In the genomic region with DNA sequence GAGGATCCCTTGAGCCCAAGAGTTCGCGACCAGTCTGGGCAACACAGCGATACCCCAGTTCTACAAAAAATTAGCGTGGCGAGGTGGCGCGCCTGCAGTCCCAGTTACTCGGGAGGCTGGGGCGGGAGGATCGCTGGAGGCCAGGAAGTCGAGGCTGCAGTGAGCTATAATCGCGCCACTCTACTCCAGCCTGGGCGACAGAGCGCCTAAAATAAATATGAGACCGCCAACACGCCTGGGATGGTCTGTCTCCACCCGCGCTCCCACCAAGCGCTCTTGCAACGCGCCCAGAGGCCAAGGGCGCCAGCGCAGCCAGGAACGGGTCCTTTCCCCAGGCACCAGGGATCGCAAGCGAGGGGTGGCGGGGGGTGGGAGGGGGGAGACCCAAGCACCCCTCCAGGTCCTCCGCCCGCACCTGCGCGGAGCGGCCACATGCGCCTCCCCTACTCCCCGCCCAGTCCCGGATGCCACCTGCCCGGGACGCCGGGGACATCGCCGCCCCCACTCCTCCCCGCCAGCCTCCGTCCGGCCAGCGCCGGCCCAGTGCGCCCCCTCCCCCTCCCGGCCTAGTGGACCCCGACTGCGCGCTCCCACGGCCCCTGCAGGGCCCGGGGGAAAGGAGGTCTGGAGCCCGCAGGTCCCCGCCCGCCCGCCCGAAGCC, we compare ENCODE assay signal across 8 cellular contexts. TPM values are rescaled to one million over a fixed set of nuclear protein-coding genes. Genes with fewer than 3 reads are reported as not detected.
DNase-seq lines count a peak whose midpoint lies in the region; ATAC-seq and TF ChIP-seq lines count a peak whose summit lies in the region.

No MANE protein-coding gene starts in this region.

- no peak overlapping the region for H3K27ac ChIP-seq in BLaER1 treated with 17β-estradiol and CSF1 and Interleukin-3, amounts not matched to agents 10 nM and 100 nM
- H3K27ac ChIP-seq in osteoblast (ENCODE audit: low read depth, low read length): no peak overlapping the region

- H3K4me1 ChIP-seq in BLaER1 treated with 17β-estradiol and CSF1 and Interleukin-3, amounts not matched to agents 10 nM and 100 nM: peaks cover 5 to 20% (median 15%) of the 10 kb centered on the region in 10 experiments; a peak in 17 of 20 replicates
- H3K4me1 ChIP-seq in osteoblast (ENCODE audit: insufficient read depth, low read length): no peaks in the 10 kb centered on the region

- TF ChIP-seq CTCF in fibroblast of mammary gland (conservative IDR thresholded peaks at IDR 0.05; ENCODE audit: control insufficient read depth, insufficient read depth, low read depth, low read length) (no peak), osteoblast (IDR thresholded peaks at IDR 0.05; ENCODE audit: extremely low read depth, low read depth, low read length) (no peak)

- no peaks in the 10 kb centered on the region for H3K9me3 ChIP-seq in BLaER1 treated with 17β-estradiol and CSF1 and Interleukin-3, amounts not matched to agents 10 nM and 100 nM (replicated peaks in 1 of 11)
- H3K9me3 ChIP-seq in osteoblast (ENCODE audit: low read depth, low read length): no peaks in the 10 kb centered on the region

- peak overlapping the region; percentile 55 for H3K4me3 Mint-ChIP-seq in activated CD4-positive, alpha-beta memory T cell treated with anti-CD3 and anti-CD28 coated beads, Interleukin-2, amount 10 ng/mL, durations not matched to agents 7 days and 5 days

- no peaks in the 10 kb centered on the region for H3K36me3 ChIP-seq in BLaER1 treated with 17β-estradiol and CSF1 and Interleukin-3, amounts not matched to agents 10 nM and 100 nM
- no peaks in the 10 kb centered on the region for H3K36me3 ChIP-seq in osteoblast (ENCODE audit: insufficient read depth, low read length)

- H3K36me3 Mint-ChIP-seq in activated CD4-positive, alpha-beta memory T cell treated with anti-CD3 and anti-CD28 coated beads, Interleukin-2, amount 10 ng/mL, durations not matched to agents 7 days and 5 days (ENCODE audit: low read depth): no peaks in the 10 kb centered on the region

- H4K20me1 ChIP-seq in BLaER1 treated with 17β-estradiol and CSF1 and Interleukin-3, amounts not matched to agents 10 nM and 100 nM: peaks cover 0 to 18% (median 4%) of the 10 kb centered on the region in 11 experiments; a peak in 9 of 22 replicates
- H4K20me1 ChIP-seq in osteoblast (ENCODE audit: insufficient read depth, low read length): no peaks in the 10 kb centered on the region

- peaks cover 27% of the 10 kb centered on the region for H3K27me3 Mint-ChIP-seq in activated CD4-positive, alpha-beta memory T cell treated with anti-CD3 and anti-CD28 coated beads, Interleukin-2, amount 10 ng/mL, durations not matched to agents 7 days and 5 days

- CTCF ChIA-PET in activated CD4-positive, alpha-beta memory T cell treated with anti-CD3 and anti-CD28 coated beads, Interleukin-2, amount 10 ng/mL, durations not matched to agents 7 days and 5 days (lab: Charles Lee): no interaction called here

- POLR2A ChIA-PET in activated CD4-positive, alpha-beta memory T cell treated with anti-CD3 and anti-CD28 coated beads, Interleukin-2, amount 10 ng/mL, durations not matched to agents 7 days and 5 days (lab: Charles Lee): no interaction called here

- DNase-seq in HuH-7 (ENCODE audit: low spot score): peak; percentile 70
- peak; percentile 20 for DNase-seq in activated CD4-positive, alpha-beta memory T cell treated with anti-CD3 and anti-CD28 coated beads, Interleukin-2, amount 10 ng/mL, durations not matched to agents 7 days and 5 days
- no peak for DNase-seq in fibroblast of mammary gland (ENCODE audit: low read depth)
- peak; percentile 81 for DNase-seq in osteoblast (ENCODE audit: insufficient read length, low spot score, missing footprints)
- no peak for DNase-seq in Kasumi-1 (lab: John Stamatoyannopoulos, UW)

- peak overlapping the region; percentile 56 to 84 (median 75) for H3K4me2 ChIP-seq in BLaER1 treated with 17β-estradiol and CSF1 and Interleukin-3, amounts not matched to agents 10 nM and 100 nM
- H3K4me2 ChIP-seq in osteoblast (ENCODE audit: insufficient read depth, low read length): peak overlapping the region; percentile 45

- H2AFZ ChIP-seq in osteoblast (ENCODE audit: low read length): peak overlapping the region; percentile 6

- peak overlapping the region; percentile 34 to 66 (median 50); a peak in 17 of 20 replicates for H3K4me3 ChIP-seq in BLaER1 treated with 17β-estradiol and CSF1 and Interleukin-3, amounts not matched to agents 10 nM and 100 nM
- H3K4me3 ChIP-seq in fibroblast of mammary gland (ENCODE audit: control insufficient read depth, low read depth, low read length) (peak overlapping the region; percentile 24), osteoblast (ENCODE audit: insufficient read depth, low read length) (no peak overlapping the region)

- no peaks in the 10 kb centered on the region for H3K79me2 ChIP-seq in osteoblast (ENCODE audit: insufficient read depth, low read length)

- peaks cover 6% of the 10 kb centered on the region for H3K4me1 Mint-ChIP-seq in activated CD4-positive, alpha-beta memory T cell treated with anti-CD3 and anti-CD28 coated beads, Interleukin-2, amount 10 ng/mL, durations not matched to agents 7 days and 5 days

- peaks cover 27 to 35% (median 29%) of the 10 kb centered on the region in 11 experiments for H3K27me3 ChIP-seq in BLaER1 treated with 17β-estradiol and CSF1 and Interleukin-3, amounts not matched to agents 10 nM and 100 nM
- H3K27me3 ChIP-seq in osteoblast (ENCODE audit: insufficient read depth, low read length): peaks cover 14% of the 10 kb centered on the region

- H3K9ac ChIP-seq in BLaER1 treated with 17β-estradiol and CSF1 and Interleukin-3, amounts not matched to agents 10 nM and 100 nM: peak overlapping the region in 1 of 11 experiments; percentile 29; a peak in 2 of 22 replicates

- H3K9me3 Mint-ChIP-seq in activated CD4-positive, alpha-beta memory T cell treated with anti-CD3 and anti-CD28 coated beads, Interleukin-2, amount 10 ng/mL, durations not matched to agents 7 days and 5 days: no peaks in the 10 kb centered on the region

- ATAC-seq in GM19372 (IDR thresholded peaks at IDR 0.05; ENCODE audit: low read depth, unreplicated experiment): peak; percentile 57
- no peak for ATAC-seq in GM18870 (IDR thresholded peaks at IDR 0.05; ENCODE audit: unreplicated experiment)

- no peak overlapping the region for H3K27ac Mint-ChIP-seq in activated CD4-positive, alpha-beta memory T cell treated with anti-CD3 and anti-CD28 coated beads, Interleukin-2, amount 10 ng/mL, durations not matched to agents 7 days and 5 days

RNA-seq across cellular contexts. Expression of a gene that starts 0.4 kb away (rescaled TPM):
- total RNA-seq in activated CD4-positive, alpha-beta memory T cell treated with anti-CD3 and anti-CD28 coated beads, Interleukin-2, amount 10 ng/mL, durations not matched to agents 7 days and 5 days: 1 to 10 TPM in 1 of 2 experiments, under 1 TPM in 1; 0.70 to 1.2 TPM
- total RNA-seq in osteoblast: 0.59 and 1.4 TPM in 2 replicates

RNA-seq across cellular contexts. Expression of a gene that starts 16.7 kb away (rescaled TPM):
- total RNA-seq in activated CD4-positive, alpha-beta memory T cell treated with anti-CD3 and anti-CD28 coated beads, Interleukin-2, amount 10 ng/mL, durations not matched to agents 7 days and 5 days: 10 to 100 TPM; 10.8 to 11.0 TPM
- total RNA-seq in osteoblast: 5.6 and 6.2 TPM in 2 replicates

Comparison
In these comparisons a context has a peak if more than half of its experiments do, and no peak if none do; other contexts are left out.
1. DNase-seq: peak in HuH-7 (single experiment), activated CD4-positive, alpha-beta memory T cell treated with anti-CD3 and anti-CD28 coated beads, Interleukin-2, amount 10 ng/mL, durations not matched to agents 7 days and 5 days (single experiment) and osteoblast (single experiment); none in fibroblast of mammary gland (single experiment) and Kasumi-1 (0 of 2).